Comparison of ENCODE assay signal across 8 cellular contexts in genomic region chr15:74869726-74870407, GRCh38. TPM values are rescaled to one million over a fixed set of nuclear protein-coding genes. Genes with fewer than 3 reads are reported as not detected.
DNase-seq lines count a peak whose midpoint lies in the region; ATAC-seq and TF ChIP-seq lines count a peak whose summit lies in the region.

No MANE protein-coding gene starts in this region.

- H3K36me3 ChIP-seq in SU-DHL-6 (ENCODE audit: low read length) (peaks cover 6% of the 10 kb centered on the region; the same call in 1 of the 2 replicates), esophagus muscularis mucosa (peaks cover 0 to 7% (median 2%) of the 10 kb centered on the region in 4 donors)

- H3K4me3 ChIP-seq in SU-DHL-6 (ENCODE audit: insufficient read depth, low read length, poor library complexity, severe bottlenecking) (no peak overlapping the region), esophagus muscularis mucosa (peak overlapping the region; percentile 11 to 86 (median 53))

- peaks cover 9% of the 10 kb centered on the region for H3F3A ChIP-seq in SU-DHL-6 (ENCODE audit: insufficient read depth)

- peaks cover 39% of the 10 kb centered on the region for H3K36me3 Mint-ChIP-seq in activated CD4-positive, alpha-beta T cell treated with anti-CD3 and anti-CD28 coated beads, Interleukin-2, amount 10 ng/mL, durations not matched to agents 24 days and 14 days (ENCODE audit: low read depth)
- peaks cover 8% of the 10 kb centered on the region for H3K36me3 Mint-ChIP-seq in osteocyte (ENCODE audit: unreplicated experiment)

- peak; percentile 83 for DNase-seq in activated CD4-positive, alpha-beta T cell treated with anti-CD3 and anti-CD28 coated beads, Interleukin-2, amount 10 ng/mL, durations not matched to agents 24 days and 14 days
- DNase-seq in activated CD4-positive, alpha-beta T cell treated with anti-CD3 and anti-CD28 coated beads, Interleukin-2, amount 50 U/mL, for 1 hour, result no peak
- peak; percentile 93 for DNase-seq in esophagus muscularis mucosa (ENCODE audit: extremely low spot score)
- no peak for DNase-seq in osteocyte (ENCODE audit: extremely low spot score, unreplicated experiment)
- no peak for DNase-seq in NCI-H345 (lab: John Stamatoyannopoulos, UW)
- no peak for DNase-seq in NCI-H446 (lab: John Stamatoyannopoulos, UW)

- peak overlapping the region; percentile 99 for H3K4me3 Mint-ChIP-seq in activated CD4-positive, alpha-beta T cell treated with anti-CD3 and anti-CD28 coated beads, Interleukin-2, amount 10 ng/mL, durations not matched to agents 24 days and 14 days
- H3K4me3 Mint-ChIP-seq in osteocyte (ENCODE audit: unreplicated experiment), result peak overlapping the region; percentile 63

- WGBS in esophagus muscularis mucosa, result 26% methylated on average over 6 of the region's 6 CpGs

- peaks cover 74 to 83% (median 81%) of the 10 kb centered on the region in 4 donors for H3K4me1 ChIP-seq in esophagus muscularis mucosa

- peak overlapping the region; percentile 40 for H3K4me2 ChIP-seq in SU-DHL-6 (ENCODE audit: low read depth, low read length, poor library complexity, severe bottlenecking)

- intact Hi-C loops in activated CD4-positive, alpha-beta T cell treated with anti-CD3 and anti-CD28 coated beads, Interleukin-2, amount 10 ng/mL, durations not matched to agents 24 days and 14 days (cut with micrococcal nuclease), result loop anchor here (1.0 kb wide), 1 partner anchor 25 kb away; no protein-coding TSS in a partner anchor
- intact Hi-C loops in esophagus muscularis mucosa (cut with DNase I), result no loop called here

- TF ChIP-seq CTCF in SU-DHL-6 (IDR thresholded peaks at IDR 0.05; ENCODE audit: insufficient read depth, low read length, poor library complexity, severe bottlenecking), result no peak
- TF ChIP-seq CTCF in esophagus muscularis mucosa (IDR thresholded peaks at IDR 0.05), result no peak
- TF ChIP-seq CTCF in osteocyte (IDR thresholded peaks at IDR 0.05), result no peak

- H4K20me1 ChIP-seq in SU-DHL-6 (ENCODE audit: low read depth, low read length), result peaks cover 3% of the 10 kb centered on the region; the same call in 1 of the 2 replicates

- peaks cover 77% of the 10 kb centered on the region for H3K79me2 ChIP-seq in SU-DHL-6 (ENCODE audit: insufficient read depth, low read length)

- H3K9me2 ChIP-seq in SU-DHL-6 (replicated peaks; ENCODE audit: insufficient read depth, low read length), result no peaks in the 10 kb centered on the region

- no peaks in the 10 kb centered on the region for H3K27me3 Mint-ChIP-seq in activated CD4-positive, alpha-beta T cell treated with anti-CD3 and anti-CD28 coated beads, Interleukin-2, amount 10 ng/mL, durations not matched to agents 24 days and 14 days
- H3K27me3 Mint-ChIP-seq in osteocyte (ENCODE audit: unreplicated experiment), result no peaks in the 10 kb centered on the region

- peaks cover 66% of the 10 kb centered on the region for H3K4me1 Mint-ChIP-seq in activated CD4-positive, alpha-beta T cell treated with anti-CD3 and anti-CD28 coated beads, Interleukin-2, amount 10 ng/mL, durations not matched to agents 24 days and 14 days
- peaks cover 60% of the 10 kb centered on the region for H3K4me1 Mint-ChIP-seq in osteocyte (ENCODE audit: unreplicated experiment)

- H3K27me3 ChIP-seq in SU-DHL-6 (ENCODE audit: low read length) (no peaks in the 10 kb centered on the region), esophagus muscularis mucosa (no peaks in the 10 kb centered on the region)

- TF ChIP-seq EP300 in esophagus muscularis mucosa (IDR thresholded peaks at IDR 0.05), result no peak

- H3K9ac ChIP-seq in SU-DHL-6 (ENCODE audit: low read length), result peak overlapping the region; percentile 36; the same call in 1 of the 2 replicates

- H3K9me3 ChIP-seq in SU-DHL-6 (ENCODE audit: insufficient read depth, low read length) (no peaks in the 10 kb centered on the region), esophagus muscularis mucosa (no peaks in the 10 kb centered on the region)

- TF ChIP-seq POLR2A in esophagus muscularis mucosa (IDR thresholded peaks at IDR 0.05; ENCODE audit: low read depth), result no peak

- peak; percentile 42 for ATAC-seq in HG03066 (IDR thresholded peaks at IDR 0.05; ENCODE audit: low read depth, unreplicated experiment)

- H3K9me3 Mint-ChIP-seq in activated CD4-positive, alpha-beta T cell treated with anti-CD3 and anti-CD28 coated beads, Interleukin-2, amount 10 ng/mL, durations not matched to agents 24 days and 14 days, result no peaks in the 10 kb centered on the region
- no peaks in the 10 kb centered on the region for H3K9me3 Mint-ChIP-seq in osteocyte (ENCODE audit: unreplicated experiment)

- peak overlapping the region; percentile 58 for H3K27ac ChIP-seq in SU-DHL-6 (ENCODE audit: low read depth, low read length)
- H3K27ac ChIP-seq in esophagus muscularis mucosa (replicated peaks in 1 of 4), result peak overlapping the region; percentile 90 to 93 (median 92)

- no peak overlapping the region for H2AFZ ChIP-seq in SU-DHL-6 (ENCODE audit: low read depth, low read length, severe bottlenecking)

- H3K27ac Mint-ChIP-seq in activated CD4-positive, alpha-beta T cell treated with anti-CD3 and anti-CD28 coated beads, Interleukin-2, amount 10 ng/mL, durations not matched to agents 24 days and 14 days, result peak overlapping the region; percentile 84
- H3K27ac Mint-ChIP-seq in osteocyte (ENCODE audit: unreplicated experiment), result peak overlapping the region; percentile 87

RNA-seq across cellular contexts. Expression of gene SCAMP2, which starts 3.3 kb away (rescaled TPM):
- 89.4 and 94.8 TPM in 2 replicates for total RNA-seq in activated CD4-positive, alpha-beta T cell treated with anti-CD3 and anti-CD28 coated beads, Interleukin-2, amount 10 ng/mL, durations not matched to agents 24 days and 14 days
- 100 to 1,000 TPM in 2 of 4 donors, 10 to 100 TPM in 2; 57.3 to 125 (median 94.9) TPM for total RNA-seq in esophagus muscularis mucosa
- total RNA-seq in osteocyte, result 65.0 and 73.4 TPM in 2 replicates

RNA-seq across cellular contexts. Expression of gene MPI, which starts 20.0 kb away (rescaled TPM):
- 63.9 and 64.4 TPM in 2 replicates for total RNA-seq in activated CD4-positive, alpha-beta T cell treated with anti-CD3 and anti-CD28 coated beads, Interleukin-2, amount 10 ng/mL, durations not matched to agents 24 days and 14 days
- 10 to 100 TPM; 37.4 to 50.7 (median 44.0) TPM for total RNA-seq in esophagus muscularis mucosa
- 30.1 TPM in 2 replicates for total RNA-seq in osteocyte

RNA-seq across cellular contexts. Expression of gene ULK3, which starts 26.9 kb away (rescaled TPM):
- total RNA-seq in activated CD4-positive, alpha-beta T cell treated with anti-CD3 and anti-CD28 coated beads, Interleukin-2, amount 10 ng/mL, durations not matched to agents 24 days and 14 days, result 52.6 and 57.3 TPM in 2 replicates
- total RNA-seq in esophagus muscularis mucosa, result 10 to 100 TPM; 24.5 to 49.2 (median 35.4) TPM
- total RNA-seq in osteocyte, result 30.6 and 32.4 TPM in 2 replicates

RNA-seq across cellular contexts. Expression of gene FAM219B, which starts 36.8 kb away (rescaled TPM):
- 68.0 and 82.0 TPM in 2 replicates for total RNA-seq in activated CD4-positive, alpha-beta T cell treated with anti-CD3 and anti-CD28 coated beads, Interleukin-2, amount 10 ng/mL, durations not matched to agents 24 days and 14 days
- total RNA-seq in esophagus muscularis mucosa (10 to 100 TPM; 60.8 to 92.0 (median 84.3) TPM), osteocyte (70.4 and 76.5 TPM in 2 replicates)

RNA-seq across cellular contexts. Expression of gene CPLX3, which starts 43.4 kb away (rescaled TPM):
- 0.09 TPM in 2 replicates for total RNA-seq in activated CD4-positive, alpha-beta T cell treated with anti-CD3 and anti-CD28 coated beads, Interleukin-2, amount 10 ng/mL, durations not matched to agents 24 days and 14 days
- under 1 TPM in 1 of 4 donors, not detected in 3; 0.33 TPM for total RNA-seq in esophagus muscularis mucosa
- not detected in 2 replicates for total RNA-seq in osteocyte

Comparison
In these comparisons a context has a peak if more than half of its experiments do, and no peak if none do; other contexts are left out.
1. DNase-seq: peak in activated CD4-positive, alpha-beta T cell treated with anti-CD3 and anti-CD28 coated beads, Interleukin-2, amount 10 ng/mL, durations not matched to agents 24 days and 14 days (single experiment) and esophagus muscularis mucosa (single experiment); none in activated CD4-positive, alpha-beta T cell treated with anti-CD3 and anti-CD28 coated beads, Interleukin-2, amount 50 U/mL, for 1 hour (single experiment), osteocyte (single experiment), NCI-H345 (single experiment) and NCI-H446 (0 of 2).